9 cellular contexts compared by ENCODE assay signal in genomic region chr11:124920870-124921609, GRCh38. TPM values are rescaled to one million over a fixed set of nuclear protein-coding genes. Genes with fewer than 3 reads are reported as not detected.
DNase-seq lines count a peak whose midpoint lies in the region; ATAC-seq, FAIRE-seq and TF ChIP-seq lines count a peak whose summit lies in the region.
"Had no signal": no experiment of that assay in that cellular context is flagged by ENCODE, and none has a peak within 500 bp of the region (broad histone marks: within the 10 kb centered on the region; RNA-seq: fewer than 3 reads in every experiment).

No MANE protein-coding gene starts in this region.

- H3K4me1 ChIP-seq in NT2/D1 (ENCODE audit: insufficient read depth, insufficient read length) (peaks cover 4% of the 10 kb centered on the region), psoas muscle (no peaks in the 10 kb centered on the region), transverse colon (peaks cover 0 to 2% (median 0%) of the 10 kb centered on the region in 4 donors)

- in situ Hi-C loops in transverse colon (cut with MboI; ENCODE audit: low pct_ligation_motif_present in 1 of 4, low pct_unique_long_range_greater_than_20kb in 1 of 4, low sequenced_read_pairs in 3 of 4): no loop called here

- H3K36me3 ChIP-seq in NT2/D1 (ENCODE audit: insufficient read depth, insufficient read length, low read length) (no peaks in the 10 kb centered on the region), psoas muscle (ENCODE audit: insufficient read depth in 1 of 2, low read depth in 1 of 2) (no peaks in the 10 kb centered on the region), transverse colon (no peaks in the 10 kb centered on the region)

- peak overlapping the region; percentile 58 for H3K27ac ChIP-seq in psoas muscle
- peak overlapping the region in 2 of 4 donors; percentile 14 to 17 for H3K27ac ChIP-seq in transverse colon
- H3K27ac ChIP-seq: VCaP had no signal

- ATAC-seq in GM21529 (IDR thresholded peaks at IDR 0.05; ENCODE audit: unreplicated experiment) (peak; percentile 54), psoas muscle (peak; percentile 59 to 80 (median 74))

- H3K9me3 ChIP-seq in NT2/D1 (ENCODE audit: insufficient read depth, low read length): no peaks in the 10 kb centered on the region
- no peaks in the 10 kb centered on the region for H3K9me3 ChIP-seq in psoas muscle
- no peaks in the 10 kb centered on the region for H3K9me3 ChIP-seq in transverse colon

- FAIRE-seq in D721Med (lab: Jason Lieb, UNC): no peak

- intact Hi-C loops in cardiac septum (cut with DNase I): no loop called here
- intact Hi-C loops in psoas muscle (cut with DNase I): no loop called here
- intact Hi-C loops in transverse colon (cut with DNase I; ENCODE audit: low total_unique reads): no loop called here

- WGBS in psoas muscle, 3 donors: 4 to 5% (median 5%) methylated on average over 70 to 82 of the region's 82 CpGs
- 28% methylated on average over 41 of the region's 82 CpGs; no CpG with 5 or more reads in 1 of the 2 donors for WGBS in transverse colon (ENCODE audit: low coverage in 1 of 2), 2 donors

- H3K27me3 ChIP-seq in NT2/D1 (ENCODE audit: insufficient read depth, insufficient read length) (peaks cover 4% of the 10 kb centered on the region), psoas muscle (ENCODE audit: insufficient read depth in 3 of 3, low read length in 2 of 3) (peaks cover 0 to 28% (median 2%) of the 10 kb centered on the region in 3 donors), transverse colon (no peaks in the 10 kb centered on the region)

- H3K9ac ChIP-seq in NT2/D1 (ENCODE audit: insufficient read length, low read depth): peak overlapping the region; percentile 91

- H3K4me3 ChIP-seq in NT2/D1 (ENCODE audit: insufficient read length, low read depth): peak overlapping the region; percentile 47
- H3K4me3 ChIP-seq in psoas muscle: peak overlapping the region; percentile 69
- peak overlapping the region; percentile 23 to 37 (median 27) for H3K4me3 ChIP-seq in transverse colon

- no peak for TF ChIP-seq CTCF in psoas muscle (IDR thresholded peaks at IDR 0.05)
- TF ChIP-seq CTCF in transverse colon (IDR thresholded peaks at IDR 0.05): no peak
- no peak for TF ChIP-seq CTCF in D721Med (IDR thresholded peaks at IDR 0.05; ENCODE audit: insufficient read depth, missing control alignments)

- peak; percentile 48 for DNase-seq in NT2/D1 (ENCODE audit: low read depth, low spot score)
- peak; percentile 84 for DNase-seq in activated naive CD4-positive, alpha-beta T cell treated with anti-CD3 and anti-CD28 coated beads, Interleukin-2, amount 50 U/mL, for 16 hours
- peak; percentile 88 for DNase-seq in cardiac septum (ENCODE audit: low spot score)
- peak; percentile 84 to 87 for DNase-seq in psoas muscle
- DNase-seq in transverse colon: peak; percentile 44
- DNase-seq in DMS 273 (lab: John Stamatoyannopoulos, UW; ENCODE audit: unreplicated experiment): no peak
- no peak for DNase-seq in D721Med (ENCODE audit: insufficient read length, low spot score)

- TF ChIP-seq EP300 in transverse colon (IDR thresholded peaks at IDR 0.05; ENCODE audit: low read depth): no peak

- TF ChIP-seq POLR2A in transverse colon (IDR thresholded peaks at IDR 0.05): no peak

RNA-seq across cellular contexts. Expression of gene HEPN1, which starts 2.0 kb away (rescaled TPM):
- total RNA-seq in cardiac septum: not detected
- not detected for total RNA-seq in psoas muscle
- polyA plus RNA-seq in psoas muscle: under 1 TPM in 2 of 3 donors, not detected in 1; 0.01 to 0.04 TPM
- not detected for total RNA-seq in transverse colon

RNA-seq across cellular contexts. Expression of gene HEPACAM, which starts 14.8 kb away (rescaled TPM):
- total RNA-seq in cardiac septum (0.11 TPM), psoas muscle (under 1 TPM in 2 of 4 donors, not detected in 2; 0.06 to 0.07 TPM), transverse colon (under 1 TPM in 2 of 4 donors, not detected in 2; 0.14 to 0.37 TPM)
- under 1 TPM; 0.05 to 0.25 (median 0.08) TPM for polyA plus RNA-seq in psoas muscle

RNA-seq across cellular contexts. Expression of gene ROBO4, which starts 23.4 kb away (rescaled TPM):
- total RNA-seq in cardiac septum (15.9 TPM), psoas muscle (10 to 100 TPM; 14.9 to 17.5 (median 16.1) TPM), transverse colon (10 to 100 TPM in 1 of 4 donors, 1 to 10 TPM in 3; 4.8 to 31.8 (median 6.4) TPM)
- polyA plus RNA-seq in psoas muscle: 10 to 100 TPM in 1 of 3 donors, 1 to 10 TPM in 2; 5.4 to 10.2 (median 8.4) TPM

RNA-seq across cellular contexts. Expression of gene CCDC15, which starts 33.0 kb away (rescaled TPM):
- total RNA-seq in cardiac septum (0.24 TPM), psoas muscle (under 1 TPM; 0.07 to 0.42 (median 0.25) TPM), transverse colon (under 1 TPM in 3 of 4 donors, not detected in 1; 0.64 to 0.82 (median 0.75) TPM)
- under 1 TPM; 0.03 to 0.29 (median 0.10) TPM for polyA plus RNA-seq in psoas muscle

RNA-seq across cellular contexts. Expression of gene ROBO3, which starts 55.8 kb away (rescaled TPM):
- total RNA-seq in cardiac septum: 5.1 TPM
- total RNA-seq in psoas muscle: 1 to 10 TPM; 1.7 to 3.2 (median 2.3) TPM
- 1 to 10 TPM; 2.9 to 3.6 (median 3.3) TPM for polyA plus RNA-seq in psoas muscle
- 10 to 100 TPM in 2 of 4 donors, 1 to 10 TPM in 2; 5.6 to 38.6 (median 17.0) TPM for total RNA-seq in transverse colon

Comparison
In these comparisons a context has a peak if more than half of its experiments do, and no peak if none do; other contexts are left out.
1. DNase-seq: peak in NT2/D1 (single experiment), activated naive CD4-positive, alpha-beta T cell treated with anti-CD3 and anti-CD28 coated beads, Interleukin-2, amount 50 U/mL, for 16 hours (single experiment), cardiac septum (single experiment), psoas muscle (2 of 2) and transverse colon (single experiment); none in DMS 273 (single experiment) and D721Med (single experiment).
2. Peak in every context shown above with its lines, with median percentiles within 50 percentile points of each other: H3K4me3 ChIP-seq.